23 cellular contexts compared by ENCODE assay signal in the genomic region with DNA sequence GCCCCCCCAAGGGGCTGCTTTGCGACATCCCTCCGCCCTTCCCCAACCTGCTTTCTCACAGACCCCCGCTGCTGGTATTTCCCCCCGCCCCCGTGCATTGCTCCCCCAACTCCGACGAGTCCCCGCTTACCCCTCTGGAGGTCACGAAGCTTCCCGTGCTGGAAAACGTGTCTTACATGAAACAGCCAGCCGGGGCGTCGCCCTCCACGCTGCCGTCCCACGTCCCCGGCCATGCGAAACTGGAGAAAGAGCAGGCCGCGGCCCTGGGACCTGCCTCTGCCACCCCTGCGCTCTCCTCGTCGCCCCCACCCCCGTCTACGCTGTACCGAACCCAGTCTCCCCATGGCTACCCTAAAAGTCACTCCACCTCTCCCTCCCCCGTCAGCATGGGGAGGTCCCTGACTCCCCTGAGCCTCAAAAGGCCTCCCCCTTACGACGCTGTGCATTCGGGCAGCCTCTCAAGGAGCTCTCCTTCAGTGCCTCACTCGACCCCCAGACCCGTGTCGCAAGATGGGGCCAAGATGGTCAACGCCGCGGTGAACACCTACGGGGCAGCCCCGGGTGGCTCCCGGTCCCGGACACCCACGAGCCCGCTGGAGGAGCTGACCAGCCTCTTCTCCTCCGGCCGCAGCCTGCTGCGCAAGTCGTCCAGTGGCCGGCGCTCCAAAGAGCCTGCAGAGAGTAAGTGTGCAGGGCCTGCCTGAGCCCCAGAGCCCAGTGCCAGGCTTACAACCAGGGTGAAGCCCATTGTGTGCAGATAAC.
"Had no signal": no experiment of that assay in that cellular context is flagged by ENCODE, and none has a peak within 500 bp of the region (broad histone marks: within the 10 kb centered on the region; RNA-seq: fewer than 3 reads in every experiment).

No MANE protein-coding gene starts in this region.

- ATAC-seq: activated CD4-positive, alpha-beta T cell treated with anti-CD3 and anti-CD28 coated beads for 36 hours; body of pancreas; gastrocnemius medialis; left colon had no signal

- H3K4me3 ChIP-seq: body of pancreas, colonic mucosa, gastrocnemius medialis, hepatocyte, lung, smooth muscle cell, suprapubic skin, tibial artery had no signal

- H3K9me3 ChIP-seq: body of pancreas, colonic mucosa, gastrocnemius medialis, neutrophil, suprapubic skin, tibial artery had no signal

- H3K27ac ChIP-seq: body of pancreas, colonic mucosa, epithelial cell of prostate, gastrocnemius medialis, hepatocyte, neutrophil, suprapubic skin, tibial artery had no signal

- H3K27me3 ChIP-seq: body of pancreas, colonic mucosa, gastrocnemius medialis, hepatocyte, neutrophil, suprapubic skin, tibial artery had no signal

- DNase-seq: activated CD4-positive, alpha-beta T cell treated with anti-CD3 and anti-CD28 coated beads for 36 hours; activated CD4-positive, alpha-beta T cell treated with anti-CD3 and anti-CD28 coated beads, Interleukin-2, amount 50 U/mL, for 48 hours; activated CD4-positive, CD25-positive, alpha-beta regulatory T cell; activated CD8-positive, alpha-beta memory T cell treated with anti-CD3 and anti-CD28 coated beads for 24 hours; activated effector memory CD4-positive, alpha-beta T cell treated with Interleukin-2 at 50 U/mL for 16 hours; activated naive CD4-positive, alpha-beta T cell treated with Interleukin-2 at 50 U/mL for 16 hours; body of pancreas; colonic mucosa; effector CD8-positive, alpha-beta T cell; gastrocnemius medialis; left colon; mesendoderm; retina; stimulated activated CD4-positive, alpha-beta T cell treated with anti-CD3 and anti-CD28 coated beads, Interleukin-15, amount 100 ng/mL, for 24 hours; stimulated activated CD4-positive, alpha-beta T cell treated with anti-CD3 and anti-CD28 coated beads, Interleukin-2, amount 100 ng/mL, for 24 hours; stimulated activated naive CD4-positive, alpha-beta T cell; tibial artery had no signal

- H3K4me1 ChIP-seq: body of pancreas, colonic mucosa, gastrocnemius medialis, suprapubic skin, tibial artery had no signal

- H3K36me3 ChIP-seq: colonic mucosa, gastrocnemius medialis, neutrophil, suprapubic skin, tibial artery had no signal
